In genomic region chr9:134031071-134031470, GRCh38 we compare ENCODE assay signal across 21 cellular contexts. TPM values are rescaled to one million over a fixed set of nuclear protein-coding genes. Genes with fewer than 3 reads are reported as not detected.
DNase-seq lines count a peak whose midpoint lies in the region; ATAC-seq lines count a peak whose summit lies in the region.
"Had no signal": no experiment of that assay in that cellular context is flagged by ENCODE, and none has a peak within 500 bp of the region (broad histone marks: within the 10 kb centered on the region; RNA-seq: fewer than 3 reads in every experiment).

No MANE protein-coding gene starts in this region.

- H2AFZ ChIP-seq in neuronal stem cell (ENCODE audit: low read length), result no peak overlapping the region

- H3K14ac ChIP-seq in neuronal stem cell (ENCODE audit: low read length), result no peak overlapping the region

- H3K4ac ChIP-seq in neuronal stem cell (ENCODE audit: low read length), result no peak overlapping the region

- no peaks in the 10 kb centered on the region for H3K27me3 ChIP-seq in neuronal stem cell (ENCODE audit: control insufficient read depth in 3 of 3, insufficient read depth in 3 of 3, low read depth in 1 of 3, low read length in 3 of 3)
- H3K27me3 ChIP-seq: MG63, Peyer's patch, SJSA1 had no signal

- H4K8ac ChIP-seq in neuronal stem cell (ENCODE audit: low read depth, low read length), result no peak overlapping the region

- no CpG with 5 or more reads among the region's 20 CpGs for WGBS in neuronal stem cell (ENCODE audit: extremely low coverage in 2 of 2, insufficient read length in 2 of 2, insufficient replicate concordance in 1 of 2), 2 donors

- no peak overlapping the region for H3K4me2 ChIP-seq in neuronal stem cell (ENCODE audit: insufficient read depth, low read length, poor library complexity, severe bottlenecking)

- no peaks in the 10 kb centered on the region for H3K9me3 ChIP-seq in neuronal stem cell (replicated peaks in 1 of 2; ENCODE audit: control insufficient read depth in 2 of 2, insufficient read depth in 1 of 2, low read depth in 1 of 2, low read length in 2 of 2)
- H3K9me3 ChIP-seq: MG63, Peyer's patch, SJSA1 had no signal

- peaks cover 6% of the 10 kb centered on the region for H3K79me1 ChIP-seq in neuronal stem cell (ENCODE audit: low read depth, low read length)

- no peak overlapping the region for H2BK15ac ChIP-seq in neuronal stem cell (ENCODE audit: low read length)

- H3K4me3 ChIP-seq in neuronal stem cell (ENCODE audit: low read length in 2 of 2), result no peak overlapping the region
- H3K4me3 ChIP-seq: MG63, Peyer's patch, SJSA1 had no signal

- H2BK120ac ChIP-seq in neuronal stem cell (ENCODE audit: low read depth, low read length), result no peak overlapping the region

- intact Hi-C loops in Right ventricle myocardium inferior (cut with DNase I), result no loop called here
- intact Hi-C loops in left ventricle myocardium superior (cut with micrococcal nuclease), result no loop called here

- H3K9ac ChIP-seq in neuronal stem cell (ENCODE audit: low read depth, low read length, poor library complexity), result no peak overlapping the region

- H3K36me3 ChIP-seq in neuronal stem cell (replicated peaks in 1 of 2; ENCODE audit: control insufficient read depth in 2 of 2, insufficient read depth in 2 of 2, low read length in 2 of 2), result peaks cover 59 to 96% of the 10 kb centered on the region in 2 donors

- H2AK5ac ChIP-seq in neuronal stem cell (ENCODE audit: low read depth, low read length), result no peak overlapping the region

- peak overlapping the region; percentile 46 for H2BK12ac ChIP-seq in neuronal stem cell (ENCODE audit: low read length)

- H2BK5ac ChIP-seq in neuronal stem cell (ENCODE audit: low read length), result no peak overlapping the region

- no peak overlapping the region for H3K18ac ChIP-seq in neuronal stem cell (ENCODE audit: low read length)

- no peak overlapping the region for H3K27ac ChIP-seq in neuronal stem cell (replicated peaks; ENCODE audit: low read length)
- H3K27ac ChIP-seq: Peyer's patch, SJSA1 had no signal

- peaks cover 4 to 5% of the 10 kb centered on the region in 2 donors for H3K4me1 ChIP-seq in neuronal stem cell (ENCODE audit: control insufficient read depth in 2 of 2, insufficient read depth in 1 of 2, low read depth in 1 of 2, low read length in 2 of 2)

- DNase-seq in Right ventricle myocardium inferior (ENCODE audit: missing footprints), result peak; percentile 18
- no peak for DNase-seq in left ventricle myocardium superior
- peak; percentile 48 for DNase-seq in left kidney (ENCODE audit: low read depth, low spot score)
- DNase-seq in neuronal stem cell (ENCODE audit: low spot score), result no peak
- no peak for DNase-seq in NCI-H1930 (lab: John Stamatoyannopoulos, UW)
- DNase-seq in NCI-H1048 (lab: John Stamatoyannopoulos, UW), result no peak
- DNase-seq: AML-193; C1 segment of cervical spinal cord; CD8-positive, alpha-beta T cell; DMS153; GDM1; MG63; NCI-H1092; NCI-H1436; NCI-H2029; NCI-H524 treated with DMSO at 0.1 percent for 48 hours; NCI-H82; Peyer's patch had no signal

- no peak overlapping the region for H4K91ac ChIP-seq in neuronal stem cell (ENCODE audit: low read depth, low read length, poor library complexity)

- peak overlapping the region; percentile 47 for H3K23ac ChIP-seq in neuronal stem cell (ENCODE audit: low read depth, low read length, poor library complexity)

- ATAC-seq in Right ventricle myocardium inferior (no peak), left ventricle myocardium superior (no peak), HG03342 (IDR thresholded peaks at IDR 0.05; ENCODE audit: unreplicated experiment) (no peak)
- ATAC-seq: CD8-positive, alpha-beta T cell; HCT116 had no signal

RNA-seq across cellular contexts. Expression of gene BRD3OS, which starts 5.8 kb away (rescaled TPM):
- 6.2 TPM for total RNA-seq in Right ventricle myocardium inferior
- 4.7 TPM for total RNA-seq in left ventricle myocardium superior
- 33.0 TPM for polyA plus RNA-seq in neuronal stem cell (2013, experiment 1 of 2)
- polyA plus RNA-seq in neuronal stem cell (2013, experiment 2 of 2), result 33.5 TPM

RNA-seq across cellular contexts. Expression of gene BRD3, which starts 36.8 kb away (rescaled TPM):
- total RNA-seq in Right ventricle myocardium inferior (31.6 TPM), left ventricle myocardium superior (28.7 TPM)
- 47.9 TPM for polyA plus RNA-seq in neuronal stem cell (2013, experiment 1 of 2)
- 50.2 TPM for polyA plus RNA-seq in neuronal stem cell (2013, experiment 2 of 2)

RNA-seq across cellular contexts. Expression of gene VAV2, which starts 38.9 kb away (rescaled TPM):
- 7.6 TPM for total RNA-seq in Right ventricle myocardium inferior
- 6.1 TPM for total RNA-seq in left ventricle myocardium superior
- 18.5 TPM for polyA plus RNA-seq in neuronal stem cell (2013, experiment 1 of 2)
- polyA plus RNA-seq in neuronal stem cell (2013, experiment 2 of 2), result 18.8 TPM

Comparison
In these comparisons a context has a peak if more than half of its experiments do, and no peak if none do; other contexts are left out.
1. DNase-seq: peak in Right ventricle myocardium inferior (single experiment) and left kidney (single experiment); none in left ventricle myocardium superior (single experiment), neuronal stem cell (single experiment), NCI-H1930 (0 of 2) and NCI-H1048 (single experiment).